Comparison of ENCODE assay signal across 13 cellular contexts in genomic region chr4:16686195-16686594, GRCh38.
DNase-seq lines count a peak whose midpoint lies in the region; ATAC-seq and TF ChIP-seq lines count a peak whose summit lies in the region.
"Had no signal": no experiment of that assay in that cellular context is flagged by ENCODE, and none has a peak within 500 bp of the region (broad histone marks: within the 10 kb centered on the region; RNA-seq: fewer than 3 reads in every experiment).

No MANE protein-coding gene starts in this region.

- H2AFZ ChIP-seq in smooth muscle cell (ENCODE audit: low read depth): no peak overlapping the region

- no peak for TF ChIP-seq CTCF in WTC11 (IDR thresholded peaks at IDR 0.05)
- TF ChIP-seq CTCF in fibroblast of pulmonary artery (IDR thresholded peaks at IDR 0.05; ENCODE audit: low read length, missing control alignments): no peak
- no peak for TF ChIP-seq CTCF in smooth muscle cell (IDR thresholded peaks at IDR 0.05; ENCODE audit: borderline replicate concordance, insufficient read depth, poor library complexity, severe bottlenecking)

- H3K9me3 Mint-ChIP-seq in WTC11: 0 out of 2 replicates have a peak, but pooled peaks cover under 1% of the 10 kb centered on the region
- H3K9me3 Mint-ChIP-seq: activated T-helper 1 cell treated with anti-CD3 and anti-CD28 coated beads, Interleukin-12 subunit alpha, Interleukin-12 subunit beta, Interleukin-2, Interleukin-4 antibody, amounts not matched to agents 30 ng/mL and 10 ng/mL and 1 ng/mL, durations not matched to agents 14 hours and 24 hours and 36 hours had no signal

- POLR2A ChIA-PET in WTC11 (lab: Charles Lee): no interaction called here

- H3K27me3 ChIP-seq in smooth muscle cell (ENCODE audit: low read depth): no peaks in the 10 kb centered on the region
- H3K27me3 ChIP-seq in effector memory CD4-positive, alpha-beta T cell (replicated peaks; ENCODE audit: control insufficient read depth, insufficient read depth, low read length, poor library complexity, severe bottlenecking): no peaks in the 10 kb centered on the region
- H3K27me3 ChIP-seq: Peyer's patch, sigmoid colon had no signal

- peak overlapping the region; percentile 87 for H3K27ac ChIP-seq in smooth muscle cell (ENCODE audit: low read depth)
- H3K27ac ChIP-seq in effector memory CD4-positive, alpha-beta T cell (ENCODE audit: insufficient read depth, low read length, poor library complexity, severe bottlenecking): no peak overlapping the region
- H3K27ac ChIP-seq: Peyer's patch, sigmoid colon had no signal

- peak overlapping the region; percentile 7; the same call in 1 of the 2 replicates for H3K27ac Mint-ChIP-seq in WTC11
- H3K27ac Mint-ChIP-seq: activated T-helper 1 cell treated with anti-CD3 and anti-CD28 coated beads, Interleukin-12 subunit alpha, Interleukin-12 subunit beta, Interleukin-2, Interleukin-4 antibody, amounts not matched to agents 30 ng/mL and 10 ng/mL and 1 ng/mL, durations not matched to agents 14 hours and 24 hours and 36 hours had no signal

- H3K79me2 ChIP-seq in smooth muscle cell (ENCODE audit: low read depth): no peaks in the 10 kb centered on the region

- no peaks in the 10 kb centered on the region for H4K20me1 ChIP-seq in smooth muscle cell (ENCODE audit: low read depth)

- no peaks in the 10 kb centered on the region for H3K36me3 ChIP-seq in smooth muscle cell (ENCODE audit: low read depth)
- H3K36me3 ChIP-seq in effector memory CD4-positive, alpha-beta T cell (ENCODE audit: control insufficient read depth, insufficient read depth, low read length): no peaks in the 10 kb centered on the region
- H3K36me3 ChIP-seq: Peyer's patch, sigmoid colon had no signal

- H3K36me3 Mint-ChIP-seq in WTC11: no peaks in the 10 kb centered on the region; the same call in 1 of the 2 replicates

- WGBS in smooth muscle cell (ENCODE audit: low lambda C conversion rate): 39% methylated on average over 2 of the region's 2 CpGs

- no peak overlapping the region for H3K4me3 Mint-ChIP-seq in WTC11
- H3K4me3 Mint-ChIP-seq: activated T-helper 1 cell treated with anti-CD3 and anti-CD28 coated beads, Interleukin-12 subunit alpha, Interleukin-12 subunit beta, Interleukin-2, Interleukin-4 antibody, amounts not matched to agents 30 ng/mL and 10 ng/mL and 1 ng/mL, durations not matched to agents 14 hours and 24 hours and 36 hours had no signal

- DNase-seq in GM04504 (ENCODE audit: low read depth) (peak; percentile 79), WTC11 (ENCODE audit: low spot score) (no peak), fibroblast of pulmonary artery (ENCODE audit: low read depth) (peak; percentile 90), smooth muscle cell (lab: John Stamatoyannopoulos, UW; ENCODE audit: unreplicated experiment) (no peak), NCI-H1092 (lab: John Stamatoyannopoulos, UW) (no peak)
- no peak for DNase-seq in stimulated activated CD4-positive, alpha-beta T cell treated with anti-CD3 and anti-CD28 coated beads, Interleukin-12 subunit alpha, Interleukin-12 subunit beta, amount 100 ng/mL, for 4 hours
- DNase-seq in effector memory CD4-positive, alpha-beta T cell: no peak
- DNase-seq: COR-L47, NCI-H446, Peyer's patch, sigmoid colon had no signal

- H3K4me3 ChIP-seq in fibroblast of pulmonary artery (replicated peaks; ENCODE audit: low read depth, low read length): no peak overlapping the region
- H3K4me3 ChIP-seq in smooth muscle cell: no peak overlapping the region
- no peak overlapping the region for H3K4me3 ChIP-seq in effector memory CD4-positive, alpha-beta T cell (ENCODE audit: insufficient read depth, low read depth, low read length, poor library complexity, severe bottlenecking)
- H3K4me3 ChIP-seq: Peyer's patch, sigmoid colon had no signal

- peak overlapping the region; percentile 63 for H3K4me2 ChIP-seq in smooth muscle cell

- no peaks in the 10 kb centered on the region for H3K27me3 Mint-ChIP-seq in WTC11 (ENCODE audit: low read depth)

- peaks cover 55% of the 10 kb centered on the region for H3K4me1 Mint-ChIP-seq in WTC11

- ATAC-seq in WTC11 (no peak), HG03196 (IDR thresholded peaks at IDR 0.05; ENCODE audit: unreplicated experiment) (no peak)

- peaks cover 13% of the 10 kb centered on the region for H3F3A ChIP-seq in smooth muscle cell (ENCODE audit: low read depth)

- H3K4me1 ChIP-seq in smooth muscle cell (ENCODE audit: low read depth): peaks cover 29% of the 10 kb centered on the region
- no peaks in the 10 kb centered on the region for H3K4me1 ChIP-seq in effector memory CD4-positive, alpha-beta T cell (ENCODE audit: control insufficient read depth, insufficient read depth, low read length, poor library complexity, severe bottlenecking)
- H3K4me1 ChIP-seq: Peyer's patch had no signal

- peak overlapping the region; percentile 10 for H3K9ac ChIP-seq in smooth muscle cell (ENCODE audit: low read depth)

- H3K9me3 ChIP-seq in smooth muscle cell (replicated peaks; ENCODE audit: low read depth): no peaks in the 10 kb centered on the region
- no peaks in the 10 kb centered on the region for H3K9me3 ChIP-seq in effector memory CD4-positive, alpha-beta T cell (ENCODE audit: control insufficient read depth, low read length)
- H3K9me3 ChIP-seq: Peyer's patch, sigmoid colon had no signal

- CTCF ChIA-PET in WTC11 (lab: Charles Lee): no interaction called here

TF ChIP-seq in WTC11, 78 proteins besides CTCF, POLR2A, EP300 and RAD21:
- TF ChIP-seq, protein P1, sequence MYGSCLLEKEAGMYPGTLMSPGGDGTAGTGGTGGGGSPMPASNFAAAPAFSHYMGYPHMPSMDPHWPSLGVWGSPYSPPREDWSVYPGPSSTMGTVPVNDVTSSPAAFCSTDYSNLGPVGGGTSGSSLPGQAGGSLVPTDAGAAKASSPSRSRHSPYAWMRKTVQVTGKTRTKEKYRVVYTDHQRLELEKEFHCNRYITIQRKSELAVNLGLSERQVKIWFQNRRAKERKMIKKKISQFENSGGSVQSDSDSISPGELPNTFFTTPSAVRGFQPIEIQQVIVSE (CRISPR knock-in tag; IDR thresholded peaks at IDR 0.05; ENCODE audit: borderline replicate concordance): no peak
- TF ChIP-seq ZNF121 (CRISPR knock-in tag; IDR thresholded peaks at IDR 0.05): no peak
- TF ChIP-seq, protein P2, sequence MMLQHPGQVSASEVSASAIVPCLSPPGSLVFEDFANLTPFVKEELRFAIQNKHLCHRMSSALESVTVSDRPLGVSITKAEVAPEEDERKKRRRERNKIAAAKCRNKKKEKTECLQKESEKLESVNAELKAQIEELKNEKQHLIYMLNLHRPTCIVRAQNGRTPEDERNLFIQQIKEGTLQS (CRISPR knock-in tag; conservative IDR thresholded peaks at IDR 0.05): no peak
- no peak for TF ChIP-seq USF1 (CRISPR knock-in tag; IDR thresholded peaks at IDR 0.05)
- no peak for TF ChIP-seq ZSCAN18 (CRISPR knock-in tag; IDR thresholded peaks at IDR 0.05)
- TF ChIP-seq ZNF219 (CRISPR knock-in tag; IDR thresholded peaks at IDR 0.05; ENCODE audit: borderline replicate concordance): no peak
- TF ChIP-seq IRF1 (CRISPR knock-in tag; IDR thresholded peaks at IDR 0.05): no peak
- TF ChIP-seq FOXP4 (CRISPR knock-in tag; IDR thresholded peaks at IDR 0.05): no peak
- no peak for TF ChIP-seq ZNF671 (CRISPR knock-in tag; IDR thresholded peaks at IDR 0.05)
- TF ChIP-seq SMAD3 (CRISPR knock-in tag; IDR thresholded peaks at IDR 0.05; ENCODE audit: borderline replicate concordance): no peak
- no peak for TF ChIP-seq JUN (CRISPR knock-in tag; IDR thresholded peaks at IDR 0.05)

Comparison
In these comparisons a context has a peak if more than half of its experiments do, and no peak if none do; other contexts are left out.
1. DNase-seq: peak in GM04504 (single experiment) and fibroblast of pulmonary artery (single experiment); none in WTC11 (single experiment), smooth muscle cell (single experiment), NCI-H1092 (single experiment), stimulated activated CD4-positive, alpha-beta T cell treated with anti-CD3 and anti-CD28 coated beads, Interleukin-12 subunit alpha, Interleukin-12 subunit beta, amount 100 ng/mL, for 4 hours (single experiment) and effector memory CD4-positive, alpha-beta T cell (0 of 3).